ENCODE assay signal across 22 cellular contexts in genomic region chr5:113068559-113068958, GRCh38.
A peak's percentile ranks its signal among the peaks of the same experiment; 100 is the strongest.
DNase-seq lines count a peak whose midpoint lies in the region; ATAC-seq, FAIRE-seq and TF ChIP-seq lines count a peak whose summit lies in the region.
"Had no signal": no experiment of that assay in that cellular context is flagged by ENCODE, and none has a peak within 500 bp of the region (broad histone marks: within the 10 kb centered on the region; RNA-seq: fewer than 3 reads in every experiment).

No MANE protein-coding gene starts in this region.

- H4K20me1 ChIP-seq in SK-N-SH (ENCODE audit: insufficient read depth) = no peaks in the 10 kb centered on the region
- no peaks in the 10 kb centered on the region for H4K20me1 ChIP-seq in astrocyte (ENCODE audit: insufficient read depth, low read length)
- no peaks in the 10 kb centered on the region for H4K20me1 ChIP-seq in hepatocyte (ENCODE audit: insufficient read depth, poor library complexity, severe bottlenecking)
- H4K20me1 ChIP-seq in GM23338 (replicated peaks; ENCODE audit: insufficient read depth) = no peaks in the 10 kb centered on the region

- H3K27ac Mint-ChIP-seq in astrocyte (ENCODE audit: unreplicated experiment) (no peak overlapping the region), GM23338 (no peak overlapping the region)
- H3K27ac Mint-ChIP-seq in stimulated activated memory B cell treated with anti-CD40 and anti-IgM and Interleukin-4, amounts not matched to agents 10 μg/mL and 1 μg/mL and 100 μg/mL, for 72 hours = no peak overlapping the region
- H3K27ac Mint-ChIP-seq: activated CD4-positive, alpha-beta memory T cell treated with anti-CD3 and anti-CD28 coated beads for 36 hours had no signal

- CTCF ChIA-PET in SK-N-SH (lab: Yijun Ruan, JAX) = interaction anchor here (1.9 to 2.2 kb wide), 2 partner anchors 9 to 72 kb away, joined by 7 to 9 read pairs; no protein-coding TSS in a partner anchor

- TF ChIP-seq RAD21 in SK-N-SH (IDR thresholded peaks at IDR 0.05; ENCODE audit: low read length) = no peak

- H3K27me3 Mint-ChIP-seq in astrocyte (ENCODE audit: low read depth, unreplicated experiment) = no peaks in the 10 kb centered on the region
- H3K27me3 Mint-ChIP-seq in stimulated activated memory B cell treated with anti-CD40 and anti-IgM and Interleukin-4, amounts not matched to agents 10 μg/mL and 1 μg/mL and 100 μg/mL, for 72 hours = peaks cover 12% of the 10 kb centered on the region
- peaks cover 10% of the 10 kb centered on the region for H3K27me3 Mint-ChIP-seq in GM23338 (ENCODE audit: insufficient read depth, low read depth, poor library complexity)
- H3K27me3 Mint-ChIP-seq: activated CD4-positive, alpha-beta memory T cell treated with anti-CD3 and anti-CD28 coated beads for 36 hours had no signal

- TF ChIP-seq CTCF in SK-N-SH (IDR thresholded peaks at IDR 0.05) (no peak), astrocyte (IDR thresholded peaks at IDR 0.05; ENCODE audit: insufficient read depth, low read depth, low read length) (no peak), hepatocyte (IDR thresholded peaks at IDR 0.05; ENCODE audit: poor library complexity) (no peak), GM23338 (conservative IDR thresholded peaks at IDR 0.05; ENCODE audit: low read depth in 2 of 2) (no peak)

- WGBS in SK-N-SH (ENCODE audit: low lambda C conversion rate) = no CpG with 5 or more reads among the region's 2 CpGs
- whole genome bisulfite sequencing in hepatocyte (ENCODE audit: low lambda C conversion rate, missing lambda C conversion rate) = 95% methylated on average over 2 of the region's 2 CpGs

- no peak overlapping the region for H2AFZ ChIP-seq in SK-N-SH (ENCODE audit: low read depth)
- no peak overlapping the region for H2AFZ ChIP-seq in astrocyte (ENCODE audit: low read depth, low read length)
- no peak overlapping the region for H2AFZ ChIP-seq in hepatocyte
- no peak overlapping the region for H2AFZ ChIP-seq in GM23338

- no peak for TF ChIP-seq POLR2A in H54 (IDR thresholded peaks at IDR 0.05; ENCODE audit: low read depth, low read length)

- no peak overlapping the region for H3K9ac ChIP-seq in SK-N-SH
- H3K9ac ChIP-seq in astrocyte (ENCODE audit: low read length) = no peak overlapping the region

- DNase-seq in SK-N-SH (no peak), astrocyte (ENCODE audit: low read depth) (peak; percentile 63), hepatocyte (ENCODE audit: low spot score) (no peak), H54 (ENCODE audit: insufficient read length, low spot score) (no peak), GM23338 (ENCODE audit: low spot score) (no peak), NCI-H345 (lab: John Stamatoyannopoulos, UW) (no peak)
- DNase-seq: 8988T; activated CD4-positive, alpha-beta memory T cell treated with anti-CD3 and anti-CD28 coated beads for 36 hours; activated CD4-positive, CD25-positive, alpha-beta regulatory T cell; activated effector memory CD4-positive, alpha-beta T cell treated with Interleukin-2 at 50 U/mL for 16 hours; colonic mucosa; COR-L47; NCI-H1105 treated with DMSO at 0.1 percent for 48 hours; stimulated activated CD4-positive, alpha-beta T cell treated with anti-CD3 and anti-CD28 coated beads, Interleukin-2, amount 100 ng/mL, for 48 hours; stimulated activated naive CD4-positive, alpha-beta T cell treated with Interleukin-2 at 50 U/mL for 16 hours; tibial artery had no signal

- H3K4me1 Mint-ChIP-seq in astrocyte (ENCODE audit: low read depth, unreplicated experiment) = peaks cover 4% of the 10 kb centered on the region
- no peaks in the 10 kb centered on the region for H3K4me1 Mint-ChIP-seq in stimulated activated memory B cell treated with anti-CD40 and anti-IgM and Interleukin-4, amounts not matched to agents 10 μg/mL and 1 μg/mL and 100 μg/mL, for 72 hours
- peaks cover 43% of the 10 kb centered on the region for H3K4me1 Mint-ChIP-seq in GM23338

- H3K36me3 ChIP-seq in SK-N-SH (replicated peaks in 1 of 2; ENCODE audit: control insufficient read depth in 1 of 2, insufficient read depth in 2 of 2, low read length in 1 of 2) (no peaks in the 10 kb centered on the region), astrocyte (ENCODE audit: insufficient read depth, low read length) (no peaks in the 10 kb centered on the region), hepatocyte (replicated peaks; ENCODE audit: insufficient read depth, low read depth) (peaks cover 3% of the 10 kb centered on the region), GM23338 (ENCODE audit: insufficient read depth) (0 out of 2 replicates have a peak, but pooled peaks cover 4% of the 10 kb centered on the region)
- H3K36me3 ChIP-seq: colonic mucosa had no signal

- H3K4me2 ChIP-seq in SK-N-SH (no peak overlapping the region), astrocyte (ENCODE audit: low read length) (no peak overlapping the region), hepatocyte (no peak overlapping the region), GM23338 (no peak overlapping the region)
- H3K4me2 ChIP-seq: smooth muscle cell had no signal

- H3K4me1 ChIP-seq in SK-N-SH (ENCODE audit: control insufficient read depth in 1 of 2, insufficient read depth in 2 of 2, low read depth in 1 of 2, low read length in 1 of 2) = peaks cover 0 to 8% of the 10 kb centered on the region in 2 experiments; a peak in 1 of 4 replicates
- no peaks in the 10 kb centered on the region for H3K4me1 ChIP-seq in astrocyte (ENCODE audit: insufficient read depth, low read length)
- H3K4me1 ChIP-seq in hepatocyte (ENCODE audit: insufficient read depth) = peaks cover 5% of the 10 kb centered on the region
- H3K4me1 ChIP-seq in GM23338 (ENCODE audit: insufficient read depth) = peaks cover 27% of the 10 kb centered on the region
- H3K4me1 ChIP-seq: colonic mucosa, tibial artery had no signal

- H3K36me3 Mint-ChIP-seq in astrocyte (ENCODE audit: low read depth, unreplicated experiment) (peaks cover 44% of the 10 kb centered on the region), GM23338 (ENCODE audit: low read depth) (peaks cover 40% of the 10 kb centered on the region)
- H3K36me3 Mint-ChIP-seq in stimulated activated memory B cell treated with anti-CD40 and anti-IgM and Interleukin-4, amounts not matched to agents 10 μg/mL and 1 μg/mL and 100 μg/mL, for 72 hours = no peaks in the 10 kb centered on the region

- ATAC-seq in SK-N-SH treated with all-trans-retinoic acid at 6 μM for 48 hours (no peak; the same call in 2 of the 3 replicates), GM23338 (no peak)
- peak; percentile 5 for ATAC-seq in stimulated activated memory B cell treated with anti-CD40 and anti-IgM and Interleukin-4, amounts not matched to agents 10 μg/mL and 1 μg/mL and 100 μg/mL, for 72 hours
- ATAC-seq: HepG2 had no signal

- POLR2A ChIA-PET in SK-N-SH (lab: Yijun Ruan, JAX) = no interaction called here

- H3K79me2 ChIP-seq in SK-N-SH (ENCODE audit: insufficient read depth) (no peaks in the 10 kb centered on the region), astrocyte (ENCODE audit: insufficient read depth, low read length) (no peaks in the 10 kb centered on the region), hepatocyte (no peaks in the 10 kb centered on the region), GM23338 (replicated peaks; ENCODE audit: insufficient read depth) (no peaks in the 10 kb centered on the region)

- H3K9me3 ChIP-seq in SK-N-SH (no peaks in the 10 kb centered on the region), astrocyte (ENCODE audit: insufficient read depth, low read depth, low read length) (no peaks in the 10 kb centered on the region), hepatocyte (ENCODE audit: low read depth) (no peaks in the 10 kb centered on the region)
- H3K9me3 ChIP-seq: colonic mucosa, tibial artery had no signal

- no peak for FAIRE-seq in astrocyte (lab: Jason Lieb, UNC)
- FAIRE-seq in H54 (lab: Jason Lieb, UNC) = no peak
- FAIRE-seq: GM19239, HepG2 had no signal

- no peaks in the 10 kb centered on the region for H3F3A ChIP-seq in SK-N-SH (replicated peaks; ENCODE audit: insufficient read depth)
- H3F3A ChIP-seq in GM23338 (replicated peaks; ENCODE audit: low read depth) = peaks cover 8% of the 10 kb centered on the region; the same call in 1 of the 2 replicates

- no peak overlapping the region for H3K4me3 Mint-ChIP-seq in astrocyte (ENCODE audit: unreplicated experiment)
- H3K4me3 Mint-ChIP-seq in stimulated activated memory B cell treated with anti-CD40 and anti-IgM and Interleukin-4, amounts not matched to agents 10 μg/mL and 1 μg/mL and 100 μg/mL, for 72 hours = no peak overlapping the region
- no peak overlapping the region for H3K4me3 Mint-ChIP-seq in GM23338
- H3K4me3 Mint-ChIP-seq: activated CD4-positive, alpha-beta memory T cell treated with anti-CD3 and anti-CD28 coated beads for 36 hours had no signal

- H3K27me3 ChIP-seq in SK-N-SH (ENCODE audit: insufficient read depth) (no peaks in the 10 kb centered on the region), astrocyte (ENCODE audit: insufficient read depth, low read length) (no peaks in the 10 kb centered on the region), hepatocyte (no peaks in the 10 kb centered on the region), GM23338 (ENCODE audit: insufficient read depth) (no peaks in the 10 kb centered on the region)
- H3K27me3 ChIP-seq: colonic mucosa, tibial artery had no signal

- H3K4me3 ChIP-seq in SK-N-SH (ENCODE audit: low read depth in 2 of 2, low read length in 1 of 2) (no peak overlapping the region), astrocyte (ENCODE audit: insufficient read depth, low read depth, low read length) (no peak overlapping the region), hepatocyte (no peak overlapping the region), GM23338 (no peak overlapping the region)
- H3K4me3 ChIP-seq: colonic mucosa, SK-N-MC, smooth muscle cell, tibial artery had no signal

- H3K27ac ChIP-seq in SK-N-SH (ENCODE audit: low read depth in 2 of 2, low read length in 1 of 2) (no peak overlapping the region), astrocyte (ENCODE audit: low read depth, low read length) (no peak overlapping the region), hepatocyte (peak overlapping the region; percentile 63), GM23338 (ENCODE audit: low read depth) (no peak overlapping the region)
- H3K27ac ChIP-seq: colonic mucosa, SK-N-MC, tibial artery had no signal

- no peak for TF ChIP-seq EP300 in SK-N-SH (IDR thresholded peaks at IDR 0.05; ENCODE audit: borderline replicate concordance in 1 of 2, low read depth in 1 of 2, low read length in 1 of 2)

- H3K9me3 Mint-ChIP-seq in astrocyte (ENCODE audit: unreplicated experiment) (peaks cover 4% of the 10 kb centered on the region), GM23338 (no peaks in the 10 kb centered on the region; the same call in 2 of the 3 replicates)
- H3K9me3 Mint-ChIP-seq in stimulated activated memory B cell treated with anti-CD40 and anti-IgM and Interleukin-4, amounts not matched to agents 10 μg/mL and 1 μg/mL and 100 μg/mL, for 72 hours = no peaks in the 10 kb centered on the region
- H3K9me3 Mint-ChIP-seq: activated CD4-positive, alpha-beta memory T cell treated with anti-CD3 and anti-CD28 coated beads for 36 hours had no signal

- H3K9me2 ChIP-seq in SK-N-SH (no peaks in the 10 kb centered on the region), hepatocyte (replicated peaks; ENCODE audit: insufficient read depth) (no peaks in the 10 kb centered on the region), GM23338 (ENCODE audit: insufficient read depth) (peaks cover 17% of the 10 kb centered on the region)

TF ChIP-seq in GM23338, 12 proteins besides CTCF, POLR2A, EP300 and RAD21 (continues in another document):
- TF ChIP-seq EZH2phosphoT487 (IDR thresholded peaks at IDR 0.05; ENCODE audit: unreplicated experiment) = no peak
